ENCODE assay signal across 8 cellular contexts in genomic region chr16:997440-998051, GRCh38. TPM values are rescaled to one million over a fixed set of nuclear protein-coding genes. Genes with fewer than 3 reads are reported as not detected.
A peak's percentile ranks its signal among the peaks of the same experiment; 100 is the strongest.
DNase-seq lines count a peak whose midpoint lies in the region; ATAC-seq and TF ChIP-seq lines count a peak whose summit lies in the region.

No MANE protein-coding gene starts in this region.

- ATAC-seq in right cardiac atrium, result peak; percentile 45 to 76

- no peak overlapping the region for H3K27ac ChIP-seq in right cardiac atrium (ENCODE audit: low read length)

- WGBS in right cardiac atrium, result 36% methylated on average over 39 of the region's 39 CpGs

- no peaks in the 10 kb centered on the region for H3K27me3 ChIP-seq in right cardiac atrium (ENCODE audit: control insufficient read depth, insufficient read depth)

- in situ Hi-C loops in G401 (cut with HindIII; ENCODE audit: low sequenced_read_pairs), result no loop called here

- no peaks in the 10 kb centered on the region for H3K4me1 ChIP-seq in right cardiac atrium (ENCODE audit: control insufficient read depth, insufficient read depth, low read length)

- intact Hi-C loops in right cardiac atrium (cut with DNase I), result no loop called here

- H3K4me3 ChIP-seq in right cardiac atrium (ENCODE audit: low read length), result no peak overlapping the region

- H3K9me3 ChIP-seq in right cardiac atrium (ENCODE audit: control insufficient read depth, low read length), result no peaks in the 10 kb centered on the region

- DNase-seq in AG08395 (ENCODE audit: low spot score), result peak; percentile 26
- DNase-seq in activated effector memory CD4-positive, alpha-beta T cell treated with anti-CD3 and anti-CD28 coated beads, Interleukin-2, amount 50 U/mL, for 16 hours, result peak; percentile 84
- peak in 2 of 3 donors; percentile 45 to 71 for DNase-seq in right cardiac atrium
- DNase-seq in stimulated activated CD4-positive, alpha-beta T cell treated with anti-CD3 and anti-CD28 coated beads, Interleukin-1b, Interleukin-23, amount 100 ng/mL, for 48 hours, result peak; percentile 43
- DNase-seq in dedifferentiated amniotic fluid mesenchymal stem cell (ENCODE audit: extremely low spot score), result no peak
- no peak for DNase-seq in G401 (ENCODE audit: low spot score)
- DNase-seq in NCI-H446 treated with DMSO at 0.1 percent for 48 hours (lab: John Stamatoyannopoulos, UW), result no peak

TF ChIP-seq in PFSK-1, 5 proteins besides CTCF, POLR2A, EP300 and RAD21:
- TF ChIP-seq SIN3A (IDR thresholded peaks at IDR 0.05; ENCODE audit: borderline replicate concordance, insufficient read depth, low read length) (no peak), FOXP2 (optimal IDR thresholded peaks at IDR 0.05; ENCODE audit: borderline replicate concordance, extremely low read depth, extremely low read length, insufficient read depth) (peak; percentile 35)

RNA-seq across cellular contexts. Expression of gene SOX8, which starts 16.0 kb away (rescaled TPM):
- polyA plus RNA-seq in PFSK-1 (2012; ENCODE audit: insufficient read length, low read depth), result 35.7 TPM
- total RNA-seq in right cardiac atrium, result 1 to 10 TPM in 3 of 4 donors, under 1 TPM in 1; 0.97 to 2.1 (median 1.9) TPM
- polyA plus RNA-seq in right cardiac atrium, result 1.5 TPM
- 72.7 and 82.6 TPM in 2 replicates for total RNA-seq in G401 (2014; rRNA removed; shearing (Covaris generic))

RNA-seq across cellular contexts. Expression of gene LMF1, which starts 26.8 kb away (rescaled TPM):
- 8.5 TPM for polyA plus RNA-seq in PFSK-1 (2012; ENCODE audit: insufficient read length, low read depth)
- total RNA-seq in right cardiac atrium, result 10 to 100 TPM; 10.6 to 13.3 (median 11.2) TPM
- 7.8 TPM for polyA plus RNA-seq in right cardiac atrium
- 25.9 and 34.1 TPM in 2 replicates for total RNA-seq in G401 (2014; rRNA removed; shearing (Covaris generic))

Comparison
In these comparisons a context has a peak if more than half of its experiments do, and no peak if none do; other contexts are left out.
1. DNase-seq: peak in AG08395 (single experiment), activated effector memory CD4-positive, alpha-beta T cell treated with anti-CD3 and anti-CD28 coated beads, Interleukin-2, amount 50 U/mL, for 16 hours (single experiment), right cardiac atrium (2 of 3) and stimulated activated CD4-positive, alpha-beta T cell treated with anti-CD3 and anti-CD28 coated beads, Interleukin-1b, Interleukin-23, amount 100 ng/mL, for 48 hours (single experiment); none in dedifferentiated amniotic fluid mesenchymal stem cell (single experiment), G401 (single experiment) and NCI-H446 treated with DMSO at 0.1 percent for 48 hours (single experiment).
2. RNA of gene SOX8, which starts 16.0 kb away (total RNA-seq): 72.7 to 82.6 TPM in G401; 0.97 to 2.1 TPM in right cardiac atrium; every median in the first group is over 10 times any median in the second.